10 cellular contexts compared by ENCODE assay signal in the genomic region with DNA sequence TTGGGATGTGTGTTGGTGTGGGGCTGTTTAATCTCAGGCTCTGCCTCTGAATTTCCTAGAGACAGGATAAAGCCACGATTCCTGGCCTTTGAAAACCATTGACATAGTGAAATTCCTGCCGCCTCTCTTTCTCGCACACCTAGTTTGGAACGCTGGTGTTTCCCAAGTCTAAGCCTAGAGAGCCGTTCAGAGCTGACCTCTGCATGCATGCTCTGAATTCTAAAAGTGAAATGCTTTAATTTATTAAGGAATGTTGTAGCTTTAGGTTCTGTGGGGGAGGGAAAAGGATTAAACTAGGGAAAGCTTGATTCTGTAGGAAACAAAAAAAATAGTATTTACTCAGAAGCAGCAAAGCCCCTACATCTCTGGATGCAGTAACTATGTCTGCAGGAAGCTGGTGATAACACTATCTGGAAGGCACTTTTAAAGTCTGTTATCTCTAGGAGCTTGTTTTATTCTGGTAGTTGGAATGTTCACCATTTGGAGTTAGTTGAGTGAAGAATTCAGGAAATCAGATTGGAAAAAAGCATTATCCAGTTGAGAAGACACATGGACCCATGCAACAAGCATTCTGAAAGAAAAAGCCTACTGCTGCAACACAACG. TPM values are rescaled to one million over a fixed set of nuclear protein-coding genes. Genes with fewer than 3 reads are reported as not detected.
DNase-seq lines count a peak whose midpoint lies in the region; ATAC-seq and TF ChIP-seq lines count a peak whose summit lies in the region.
"Had no signal": no experiment of that assay in that cellular context is flagged by ENCODE, and none has a peak within 500 bp of the region (broad histone marks: within the 10 kb centered on the region; RNA-seq: fewer than 3 reads in every experiment).

No MANE protein-coding gene starts in this region.

- 77 to 79% methylated on average over 6 of the region's 6 CpGs for WGBS in tibial nerve, 2 donors

- DNase-seq in cardiac muscle cell (ENCODE audit: low read depth in 1 of 2, low spot score in 1 of 2) (peak; percentile 51 to 64), left ventricle myocardium superior (no peak), amniotic epithelial cell (ENCODE audit: low read depth) (peak; percentile 82), left kidney (ENCODE audit: low read depth, low spot score) (peak; percentile 38), tibial nerve (ENCODE audit: low spot score in 2 of 2) (no peak), CD1c-positive myeloid dendritic cell (ENCODE audit: extremely low spot score) (no peak), NK-92 (lab: John Stamatoyannopoulos, UW; ENCODE audit: unreplicated experiment) (no peak)
- DNase-seq: NCI-H345, nucleus accumbens had no signal

- ATAC-seq in left ventricle myocardium superior (no peak), HG02884 (IDR thresholded peaks at IDR 0.05; ENCODE audit: unreplicated experiment) (no peak)

- peak overlapping the region; percentile 97 for H3K27ac ChIP-seq in cardiac muscle cell
- peak overlapping the region; percentile 13 to 78 (median 48) for H3K27ac ChIP-seq in tibial nerve

- TF ChIP-seq POLR2A in tibial nerve (IDR thresholded peaks at IDR 0.05) = no peak

- no peaks in the 10 kb centered on the region for H3K9me3 ChIP-seq in cardiac muscle cell (ENCODE audit: low read depth)
- H3K9me3 ChIP-seq in tibial nerve = no peaks in the 10 kb centered on the region

- H3K36me3 ChIP-seq in cardiac muscle cell = peaks cover 5% of the 10 kb centered on the region
- no peaks in the 10 kb centered on the region for H3K36me3 ChIP-seq in tibial nerve

- TF ChIP-seq CTCF in cardiac muscle cell (IDR thresholded peaks at IDR 0.05; ENCODE audit: low read depth, low read length) = no peak
- TF ChIP-seq CTCF in tibial nerve (IDR thresholded peaks at IDR 0.05) = no peak

- H3K4me3 ChIP-seq in cardiac muscle cell (peak overlapping the region; percentile 1), tibial nerve (no peak overlapping the region)

- H3K4me1 ChIP-seq in cardiac muscle cell (ENCODE audit: low read depth) (peaks cover 74% of the 10 kb centered on the region), tibial nerve (peaks cover 0 to 30% (median 10%) of the 10 kb centered on the region in 4 donors)

- no peak for TF ChIP-seq EP300 in tibial nerve (IDR thresholded peaks at IDR 0.05)

- H3K27me3 ChIP-seq in cardiac muscle cell (no peaks in the 10 kb centered on the region), tibial nerve (no peaks in the 10 kb centered on the region)

- intact Hi-C loops in left ventricle myocardium superior (cut with micrococcal nuclease) = no loop called here

RNA-seq across cellular contexts. Expression of gene PFKP, which starts 27.3 kb away (rescaled TPM):
- total RNA-seq in cardiac muscle cell (639 and 805 TPM in 2 replicates), left ventricle myocardium superior (178 TPM), tibial nerve (10 to 100 TPM; 22.4 to 45.4 (median 29.1) TPM)
- polyA plus RNA-seq in cardiac muscle cell = 677 and 781 TPM in 2 replicates

Comparison
In these comparisons a context has a peak if more than half of its experiments do, and no peak if none do; other contexts are left out.
1. DNase-seq: peak in cardiac muscle cell (2 of 2), amniotic epithelial cell (single experiment) and left kidney (single experiment); none in left ventricle myocardium superior (single experiment), tibial nerve (0 of 2), CD1c-positive myeloid dendritic cell (single experiment) and NK-92 (single experiment).